24 cellular contexts compared by ENCODE assay signal in the genomic region with DNA sequence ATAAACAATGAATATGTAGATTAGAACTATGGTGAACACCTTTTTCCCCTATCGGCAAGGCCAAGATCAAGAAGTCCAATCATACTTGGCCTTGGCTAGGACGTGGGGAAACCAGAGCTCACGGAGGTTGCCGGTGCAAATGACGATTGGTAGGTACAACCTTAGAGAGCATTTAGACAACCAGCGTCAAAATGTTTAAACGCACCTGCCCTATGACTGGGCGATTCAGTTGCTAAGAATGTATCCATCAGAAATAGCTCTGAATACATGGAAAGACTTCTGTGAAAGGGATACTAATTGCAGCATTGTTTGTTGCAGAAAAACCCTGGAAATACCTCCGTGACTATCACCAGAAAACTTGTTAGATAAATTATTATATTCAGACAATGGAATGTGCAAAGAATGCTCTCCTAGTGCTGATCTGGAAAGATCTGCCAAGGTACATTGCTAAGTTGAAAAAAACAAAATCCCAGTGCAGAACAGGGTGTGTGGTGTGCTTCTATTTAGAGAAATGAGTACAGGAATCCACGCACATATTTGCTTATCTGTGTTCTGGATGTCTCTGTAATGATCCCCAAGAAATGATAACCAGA. TPM values are rescaled to one million over a fixed set of nuclear protein-coding genes. Genes with fewer than 3 reads are reported as not detected.
A peak's percentile ranks its signal among the peaks of the same experiment; 100 is the strongest.
DNase-seq lines count a peak whose midpoint lies in the region; FAIRE-seq and TF ChIP-seq lines count a peak whose summit lies in the region.
"Had no signal": no experiment of that assay in that cellular context is flagged by ENCODE, and none has a peak within 500 bp of the region (broad histone marks: within the 10 kb centered on the region; RNA-seq: fewer than 3 reads in every experiment).

No MANE protein-coding gene starts in this region.

- no peaks in the 10 kb centered on the region for H3K27me3 Mint-ChIP-seq in mesothelial cell of epicardium (ENCODE audit: low read depth)
- H3K27me3 Mint-ChIP-seq in activated T-cell treated with anti-CD3 and anti-CD28 coated beads, Interleukin-2, amount 50 U/mL, for 24 hours = peaks cover 2% of the 10 kb centered on the region
- H3K27me3 Mint-ChIP-seq: CD4-positive, alpha-beta T cell had no signal

- H3K4me1 ChIP-seq in thyroid gland = peaks cover 16 to 30% of the 10 kb centered on the region in 2 donors
- no peaks in the 10 kb centered on the region for H3K4me1 ChIP-seq in small intestine (ENCODE audit: control insufficient read depth in 2 of 2, insufficient read depth in 1 of 2, low read depth in 1 of 2, low read length in 1 of 2)

- DNase-seq in SK-N-MC (ENCODE audit: low read depth, low spot score) (no peak), cardiac fibroblast (ENCODE audit: low read depth in 2 of 2) (peak; percentile 33 to 60), mesothelial cell of epicardium (ENCODE audit: low spot score in 2 of 2, unreplicated experiment in 2 of 2) (no peak), thyroid gland (no peak), small intestine (no peak), KG1 (lab: John Stamatoyannopoulos, UW) (no peak)
- no peak for DNase-seq in activated T-cell treated with anti-CD3 and anti-CD28 coated beads, Interleukin-2, amount 50 U/mL, for 24 hours
- DNase-seq: activated CD4-positive, alpha-beta T cell treated with anti-CD3 and anti-CD28 coated beads for 48 hours; CD4-positive, alpha-beta T cell; DMS 273 treated with DMSO at 0.1 percent for 48 hours; effector CD8-positive, alpha-beta T cell; kidney; NCI-H187; NCI-H2171 treated with DMSO at 0.1 percent for 48 hours; stimulated activated CD4-positive, alpha-beta T cell treated with anti-CD3 and anti-CD28 coated beads, Interleukin-4, amount 100 ng/mL, for 24 hours; stimulated activated naive B cell treated with anti-CD40 and anti-IgM and Interleukin-4, amounts not matched to agents 10 μg/mL and 1 μg/mL and 100 μg/mL, for 72 hours had no signal

- no peaks in the 10 kb centered on the region for H3K36me3 Mint-ChIP-seq in mesothelial cell of epicardium
- no peaks in the 10 kb centered on the region for H3K36me3 Mint-ChIP-seq in activated T-cell treated with anti-CD3 and anti-CD28 coated beads, Interleukin-2, amount 50 U/mL, for 24 hours (ENCODE audit: low read depth)
- H3K36me3 Mint-ChIP-seq: activated naive CD8-positive, alpha-beta T cell; brain; stimulated activated naive B cell treated with anti-CD40 and anti-IgM and Interleukin-4, amounts not matched to agents 10 μg/mL and 1 μg/mL and 100 μg/mL, for 72 hours had no signal

- H3K9me3 ChIP-seq in SK-N-MC (ENCODE audit: low read depth, low read length) (no peaks in the 10 kb centered on the region), thyroid gland (no peaks in the 10 kb centered on the region), small intestine (ENCODE audit: control insufficient read depth, low read depth) (no peaks in the 10 kb centered on the region)
- H3K9me3 ChIP-seq: HAP-1, suprapubic skin had no signal

- H3K4me3 ChIP-seq in SK-N-MC = no peak overlapping the region
- H3K4me3 ChIP-seq in cardiac fibroblast (replicated peaks in 1 of 2; ENCODE audit: low read depth in 2 of 2, low read length in 2 of 2) = no peak overlapping the region
- no peak overlapping the region for H3K4me3 ChIP-seq in thyroid gland (replicated peaks in 1 of 3)
- H3K4me3 ChIP-seq in small intestine (ENCODE audit: low read depth in 1 of 2, low read length in 2 of 2) = no peak overlapping the region
- H3K4me3 ChIP-seq: HAP-1, suprapubic skin had no signal

- FAIRE-seq in small intestine (lab: Jason Lieb, UNC) = no peak
- FAIRE-seq: colon, frontal cortex, kidney had no signal

- no peak for TF ChIP-seq CTCF in cardiac fibroblast (IDR thresholded peaks at IDR 0.05; ENCODE audit: low read depth, low read length)
- TF ChIP-seq CTCF in mesothelial cell of epicardium (IDR thresholded peaks at IDR 0.05; ENCODE audit: unreplicated experiment) = no peak
- no peak for TF ChIP-seq CTCF in thyroid gland (IDR thresholded peaks at IDR 0.05)

- TF ChIP-seq POLR2A in thyroid gland (IDR thresholded peaks at IDR 0.05) = no peak

- H3K36me3 ChIP-seq in SK-N-MC (ENCODE audit: insufficient read depth, low read length) = no peaks in the 10 kb centered on the region
- no peaks in the 10 kb centered on the region for H3K36me3 ChIP-seq in thyroid gland
- H3K36me3 ChIP-seq in small intestine (ENCODE audit: control insufficient read depth in 2 of 2, insufficient read depth in 2 of 2, low read length in 2 of 2) = no peaks in the 10 kb centered on the region
- H3K36me3 ChIP-seq: HAP-1, suprapubic skin had no signal

- no peak overlapping the region for H3K4me3 Mint-ChIP-seq in mesothelial cell of epicardium
- no peak overlapping the region for H3K4me3 Mint-ChIP-seq in activated T-cell treated with anti-CD3 and anti-CD28 coated beads, Interleukin-2, amount 50 U/mL, for 24 hours
- H3K4me3 Mint-ChIP-seq: activated naive CD8-positive, alpha-beta T cell; brain; CD4-positive, alpha-beta T cell; neural crest cell; stimulated activated naive B cell treated with anti-CD40 and anti-IgM and Interleukin-4, amounts not matched to agents 10 μg/mL and 1 μg/mL and 100 μg/mL, for 72 hours; T-helper 2 cell treated with Interferon-gamma antibody and Interleukin-4, amounts not matched to agents 5 μg/mL and 100 μg/mL, for 36 hours had no signal

- H3K27ac Mint-ChIP-seq in mesothelial cell of epicardium = peak overlapping the region; percentile 88
- H3K27ac Mint-ChIP-seq in activated T-cell treated with anti-CD3 and anti-CD28 coated beads, Interleukin-2, amount 50 U/mL, for 24 hours = no peak overlapping the region
- H3K27ac Mint-ChIP-seq: activated naive CD8-positive, alpha-beta T cell; CD4-positive, alpha-beta T cell; stimulated activated naive B cell treated with anti-CD40 and anti-IgM and Interleukin-4, amounts not matched to agents 10 μg/mL and 1 μg/mL and 100 μg/mL, for 72 hours; T-helper 2 cell treated with Interferon-gamma antibody and Interleukin-4, amounts not matched to agents 5 μg/mL and 100 μg/mL, for 36 hours had no signal

- intact Hi-C loops in thyroid gland (cut with DNase I) = no loop called here

- H3K27ac ChIP-seq in SK-N-MC = peak overlapping the region; percentile 19; the same call in 1 of the 2 replicates
- H3K27ac ChIP-seq in thyroid gland = peak overlapping the region in 2 of 3 donors; percentile 29 to 45
- H3K27ac ChIP-seq in small intestine (ENCODE audit: low read depth in 1 of 2, low read length in 1 of 2) = no peak overlapping the region
- H3K27ac ChIP-seq: suprapubic skin had no signal

- no peaks in the 10 kb centered on the region for H3K9me3 Mint-ChIP-seq in mesothelial cell of epicardium
- no peaks in the 10 kb centered on the region for H3K9me3 Mint-ChIP-seq in activated T-cell treated with anti-CD3 and anti-CD28 coated beads, Interleukin-2, amount 50 U/mL, for 24 hours
- H3K9me3 Mint-ChIP-seq: CD4-positive, alpha-beta T cell; neural crest cell; stimulated activated naive B cell treated with anti-CD40 and anti-IgM and Interleukin-4, amounts not matched to agents 10 μg/mL and 1 μg/mL and 100 μg/mL, for 72 hours; T-helper 2 cell treated with Interferon-gamma antibody and Interleukin-4, amounts not matched to agents 5 μg/mL and 100 μg/mL, for 36 hours had no signal

- 81 to 86% methylated on average over 10 of the region's 10 CpGs for WGBS in thyroid gland, 2 donors
- 82 to 87% (median 85%) methylated on average over 10 of the region's 10 CpGs for WGBS in small intestine, 3 donors

- H3K27me3 ChIP-seq in thyroid gland (no peaks in the 10 kb centered on the region), small intestine (ENCODE audit: control insufficient read depth in 2 of 2, insufficient read depth in 2 of 2, low read length in 2 of 2) (no peaks in the 10 kb centered on the region)
- H3K27me3 ChIP-seq: suprapubic skin had no signal

- no peak overlapping the region for H3K9ac ChIP-seq in SK-N-MC (ENCODE audit: insufficient read length)

- peaks cover 19% of the 10 kb centered on the region for H3K4me1 Mint-ChIP-seq in mesothelial cell of epicardium
- peaks cover 13% of the 10 kb centered on the region for H3K4me1 Mint-ChIP-seq in activated T-cell treated with anti-CD3 and anti-CD28 coated beads, Interleukin-2, amount 50 U/mL, for 24 hours (ENCODE audit: low read depth)
- H3K4me1 Mint-ChIP-seq: brain, neural crest cell had no signal

RNA-seq across cellular contexts. Expression of gene PTPN1, which starts 48.0 kb away (rescaled TPM):
- total RNA-seq in mesothelial cell of epicardium = 26.2 to 27.7 TPM (median 27.3 TPM) in 3 replicates
- total RNA-seq in thyroid gland = 10 to 100 TPM; 20.5 to 28.8 (median 24.9) TPM
- 10 to 100 TPM in 1 of 3 donors, 1 to 10 TPM in 2; 6.5 to 16.6 (median 8.6) TPM for polyA plus RNA-seq in small intestine

Comparison
In these comparisons a context has a peak if more than half of its experiments do, and no peak if none do; other contexts are left out.
1. DNase-seq: peak in cardiac fibroblast (2 of 2); none in SK-N-MC (single experiment), mesothelial cell of epicardium (0 of 2), thyroid gland (0 of 2), small intestine (single experiment), activated T-cell treated with anti-CD3 and anti-CD28 coated beads, Interleukin-2, amount 50 U/mL, for 24 hours (single experiment) and KG1 (single experiment).
2. H3K27ac ChIP-seq: peak in SK-N-MC (single experiment) and thyroid gland (2 of 3); none in small intestine (0 of 2).